In the genomic region with DNA sequence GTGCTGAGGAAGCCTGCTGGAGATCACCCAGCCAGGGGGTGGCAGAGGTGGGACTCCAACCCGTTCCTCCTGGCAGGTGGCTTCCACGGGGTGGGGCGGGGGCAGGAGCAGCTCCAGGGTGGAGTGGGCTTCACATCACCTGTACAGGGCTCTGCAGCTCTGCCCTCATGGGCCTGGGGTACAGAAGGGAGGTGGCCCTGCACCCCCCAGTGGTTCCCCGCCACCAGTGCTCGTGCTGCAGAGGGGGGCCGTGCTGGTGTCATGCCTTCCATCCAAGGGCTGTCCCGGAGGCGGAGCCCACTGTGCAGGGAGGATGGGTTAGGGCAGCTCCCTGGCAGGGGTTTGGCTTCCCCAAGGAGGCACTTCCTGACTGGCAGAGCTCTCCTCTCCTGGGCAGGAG, we compare ENCODE assay signal across 11 cellular contexts.
"Had no signal": no experiment of that assay in that cellular context is flagged by ENCODE, and none has a peak within 500 bp of the region (broad histone marks: within the 10 kb centered on the region; RNA-seq: fewer than 3 reads in every experiment).

No MANE protein-coding gene starts in this region.

- H3K4me1 Mint-ChIP-seq: activated CD4-positive, alpha-beta T cell treated with anti-CD3 and anti-CD28 coated beads, Interleukin-2, amount 10 ng/mL, durations not matched to agents 7 days and 5 days; neural crest cell; stimulated activated naive B cell treated with anti-CD40 and anti-IgM and Interleukin-4, amounts not matched to agents 10 μg/mL and 1 μg/mL and 100 μg/mL, for 72 hours had no signal

- ATAC-seq: pancreas; stimulated activated naive B cell treated with anti-CD40 and anti-IgM and Interleukin-4, amounts not matched to agents 10 μg/mL and 1 μg/mL and 100 μg/mL, for 72 hours had no signal

- H3K4me3 Mint-ChIP-seq: activated CD4-positive, alpha-beta T cell treated with anti-CD3 and anti-CD28 coated beads, Interleukin-2, amount 10 ng/mL, durations not matched to agents 7 days and 5 days; mesothelial cell of epicardium; neural crest cell; stimulated activated naive B cell treated with anti-CD40 and anti-IgM and Interleukin-4, amounts not matched to agents 10 μg/mL and 1 μg/mL and 100 μg/mL, for 72 hours had no signal

- H3K9me3 ChIP-seq: pancreas, thyroid gland had no signal

- H3K27me3 ChIP-seq: cardiac muscle cell, pancreas, thyroid gland had no signal

- H3K36me3 ChIP-seq: cardiac muscle cell, pancreas, thyroid gland had no signal

- H3K4me1 ChIP-seq: pancreas, thyroid gland had no signal

- H3K36me3 Mint-ChIP-seq: mesothelial cell of epicardium; stimulated activated naive B cell treated with anti-CD40 and anti-IgM and Interleukin-4, amounts not matched to agents 10 μg/mL and 1 μg/mL and 100 μg/mL, for 72 hours had no signal

- DNase-seq: activated CD4-positive, alpha-beta T cell treated with anti-CD3 and anti-CD28 coated beads, Interleukin-2, amount 10 ng/mL, durations not matched to agents 7 days and 5 days; activated CD8-positive, alpha-beta memory T cell treated with anti-CD3 and anti-CD28 coated beads for 24 hours; hippocampal formation; stimulated activated CD4-positive, alpha-beta T cell treated with anti-CD3 and anti-CD28 coated beads, Interleukin-15, amount 100 ng/mL, for 24 hours; stimulated activated CD4-positive, alpha-beta T cell treated with anti-CD3 and anti-CD28 coated beads, Interleukin-4, amount 100 ng/mL, for 1 hour; stimulated activated naive B cell treated with anti-CD40 and anti-IgM and Interleukin-4, amounts not matched to agents 10 μg/mL and 1 μg/mL and 100 μg/mL, for 72 hours; thyroid gland had no signal

- H3K27me3 Mint-ChIP-seq: activated CD4-positive, alpha-beta T cell treated with anti-CD3 and anti-CD28 coated beads, Interleukin-2, amount 10 ng/mL, durations not matched to agents 7 days and 5 days had no signal

- H3K27ac ChIP-seq: cardiac muscle cell, pancreas, thyroid gland had no signal

- H3K4me3 ChIP-seq: cardiac muscle cell, pancreas, thyroid gland had no signal

- H3K27ac Mint-ChIP-seq: activated CD4-positive, alpha-beta T cell treated with anti-CD3 and anti-CD28 coated beads, Interleukin-2, amount 10 ng/mL, durations not matched to agents 7 days and 5 days; mesothelial cell of epicardium; stimulated activated naive B cell treated with anti-CD40 and anti-IgM and Interleukin-4, amounts not matched to agents 10 μg/mL and 1 μg/mL and 100 μg/mL, for 72 hours had no signal

- H3K9me3 Mint-ChIP-seq: activated CD4-positive, alpha-beta T cell treated with anti-CD3 and anti-CD28 coated beads, Interleukin-2, amount 10 ng/mL, durations not matched to agents 7 days and 5 days; mesothelial cell of epicardium; neural crest cell; stimulated activated naive B cell treated with anti-CD40 and anti-IgM and Interleukin-4, amounts not matched to agents 10 μg/mL and 1 μg/mL and 100 μg/mL, for 72 hours had no signal
